In the genomic region with DNA sequence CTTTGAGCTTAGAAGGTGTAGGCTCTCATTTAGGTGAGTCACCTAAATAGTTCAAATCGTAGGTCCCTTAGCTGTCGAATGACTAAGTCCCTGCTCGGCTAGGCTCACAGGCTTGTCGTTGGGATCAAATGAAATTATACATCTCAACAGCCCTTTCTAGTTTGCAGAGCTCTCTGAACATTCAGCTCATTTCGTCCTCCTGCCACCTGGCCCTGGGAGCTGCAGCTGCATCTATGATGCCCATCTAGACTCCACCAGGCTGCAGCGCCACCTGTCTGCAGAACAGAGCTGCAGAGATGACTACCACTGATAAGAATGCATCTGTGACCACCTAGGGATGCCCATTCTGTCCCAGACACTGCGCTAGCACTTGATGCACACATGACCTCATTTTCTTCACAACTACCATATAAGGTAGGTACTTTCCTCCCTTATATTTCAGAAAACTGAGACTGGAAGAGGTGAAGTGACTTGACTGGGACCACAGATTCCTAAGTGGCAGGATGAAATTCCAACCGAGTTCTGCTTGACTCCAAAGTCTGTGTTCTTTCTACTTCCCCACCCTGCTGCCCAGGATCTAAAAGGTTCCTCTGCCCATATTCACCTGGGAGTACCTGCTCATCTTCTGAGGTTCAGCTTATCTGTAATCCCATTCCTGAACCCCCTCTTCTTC, we compare ENCODE assay signal across 8 cellular contexts.
A peak's percentile ranks its signal among the peaks of the same experiment; 100 is the strongest.
DNase-seq lines count a peak whose midpoint lies in the region; ATAC-seq and TF ChIP-seq lines count a peak whose summit lies in the region.

No MANE protein-coding gene starts in this region.

- DNase-seq in DMS153 (lab: John Stamatoyannopoulos, UW) (peak; percentile 73), GM23338 (ENCODE audit: low spot score) (peak; percentile 91), NCI-H1417 (lab: John Stamatoyannopoulos, UW) (peak; percentile 72 to 88 (median 82)), T follicular helper cell (ENCODE audit: low read depth) (peak; percentile 1), endothelial cell (ENCODE audit: low spot score) (peak; percentile 79), neural crest cell (ENCODE audit: low read depth, low spot score) (peak; percentile 68), NCI-H128 (lab: John Stamatoyannopoulos, UW; ENCODE audit: unreplicated experiment) (no peak)

- H3K4me1 Mint-ChIP-seq in GM23338 (peaks cover 2% of the 10 kb centered on the region; the same call in 2 of the 3 replicates), endothelial cell (ENCODE audit: unreplicated experiment) (no peaks in the 10 kb centered on the region), neural crest cell (no peaks in the 10 kb centered on the region)

- H3K79me2 ChIP-seq in GM23338 (replicated peaks; ENCODE audit: insufficient read depth): no peaks in the 10 kb centered on the region

- no peak overlapping the region for H3K4me3 ChIP-seq in GM23338

- H3K9me3 Mint-ChIP-seq in GM23338 (no peaks in the 10 kb centered on the region), endothelial cell (ENCODE audit: unreplicated experiment) (no peaks in the 10 kb centered on the region), neural crest cell (no peaks in the 10 kb centered on the region)

- H3K4me1 ChIP-seq in GM23338 (ENCODE audit: insufficient read depth): no peaks in the 10 kb centered on the region; the same call in 1 of the 2 replicates

- H3K4me3 Mint-ChIP-seq in GM23338: no peak overlapping the region
- H3K4me3 Mint-ChIP-seq in endothelial cell (ENCODE audit: unreplicated experiment): no peak overlapping the region
- no peak overlapping the region for H3K4me3 Mint-ChIP-seq in neural crest cell

- H3K36me3 Mint-ChIP-seq in GM23338 (ENCODE audit: low read depth) (no peaks in the 10 kb centered on the region), endothelial cell (ENCODE audit: low read depth, unreplicated experiment) (no peaks in the 10 kb centered on the region), neural crest cell (ENCODE audit: low read depth) (no peaks in the 10 kb centered on the region)

- H2AFZ ChIP-seq in GM23338: no peak overlapping the region

- H3F3A ChIP-seq in GM23338 (replicated peaks; ENCODE audit: low read depth): no peaks in the 10 kb centered on the region

- no peak overlapping the region for H3K27ac ChIP-seq in GM23338 (ENCODE audit: low read depth)

- peak; percentile 95 to 99 for TF ChIP-seq CTCF in GM23338 (conservative IDR thresholded peaks at IDR 0.05; ENCODE audit: low read depth in 2 of 2)
- peak; percentile 78 for TF ChIP-seq CTCF in endothelial cell (IDR thresholded peaks at IDR 0.05; ENCODE audit: unreplicated experiment)
- peak; percentile 78 for TF ChIP-seq CTCF in neural crest cell (conservative IDR thresholded peaks at IDR 0.05)

- no peaks in the 10 kb centered on the region for H4K20me1 ChIP-seq in GM23338 (replicated peaks; ENCODE audit: insufficient read depth)

- no peaks in the 10 kb centered on the region for H3K27me3 ChIP-seq in GM23338 (ENCODE audit: insufficient read depth)

- H3K4me2 ChIP-seq in GM23338: no peak overlapping the region

- H3K27ac Mint-ChIP-seq in GM23338 (no peak overlapping the region), endothelial cell (ENCODE audit: unreplicated experiment) (no peak overlapping the region), neural crest cell (ENCODE audit: unreplicated experiment) (no peak overlapping the region)

- H3K9me2 ChIP-seq in GM23338 (ENCODE audit: insufficient read depth): no peaks in the 10 kb centered on the region; the same call in 1 of the 2 replicates

- ATAC-seq in GM23338 (peak; percentile 98), GM19023 (IDR thresholded peaks at IDR 0.05; ENCODE audit: unreplicated experiment) (no peak)

- H3K36me3 ChIP-seq in GM23338 (ENCODE audit: insufficient read depth): no peaks in the 10 kb centered on the region

- H3K27me3 Mint-ChIP-seq in GM23338 (ENCODE audit: insufficient read depth, low read depth, poor library complexity) (peaks cover 2% of the 10 kb centered on the region), endothelial cell (ENCODE audit: unreplicated experiment) (no peaks in the 10 kb centered on the region), neural crest cell (ENCODE audit: low read depth) (no peaks in the 10 kb centered on the region)

TF ChIP-seq in GM23338, 12 proteins besides CTCF, POLR2A, EP300 and RAD21:
- TF ChIP-seq STAT1 (IDR thresholded peaks at IDR 0.05; ENCODE audit: unreplicated experiment) (no peak), CREB1 (CRISPR knock-in tag; IDR thresholded peaks at IDR 0.05; ENCODE audit: low read depth) (no peak), EZH2 (IDR thresholded peaks at IDR 0.05; ENCODE audit: low read depth, unreplicated experiment) (no peak), POLR2AphosphoS5 (IDR thresholded peaks at IDR 0.05; ENCODE audit: low read depth) (no peak), ZNF331 (CRISPR knock-in tag; IDR thresholded peaks at IDR 0.05; ENCODE audit: low read depth) (no peak), EZH2phosphoT487 (IDR thresholded peaks at IDR 0.05; ENCODE audit: unreplicated experiment) (no peak)
- TF ChIP-seq, protein P1, sequence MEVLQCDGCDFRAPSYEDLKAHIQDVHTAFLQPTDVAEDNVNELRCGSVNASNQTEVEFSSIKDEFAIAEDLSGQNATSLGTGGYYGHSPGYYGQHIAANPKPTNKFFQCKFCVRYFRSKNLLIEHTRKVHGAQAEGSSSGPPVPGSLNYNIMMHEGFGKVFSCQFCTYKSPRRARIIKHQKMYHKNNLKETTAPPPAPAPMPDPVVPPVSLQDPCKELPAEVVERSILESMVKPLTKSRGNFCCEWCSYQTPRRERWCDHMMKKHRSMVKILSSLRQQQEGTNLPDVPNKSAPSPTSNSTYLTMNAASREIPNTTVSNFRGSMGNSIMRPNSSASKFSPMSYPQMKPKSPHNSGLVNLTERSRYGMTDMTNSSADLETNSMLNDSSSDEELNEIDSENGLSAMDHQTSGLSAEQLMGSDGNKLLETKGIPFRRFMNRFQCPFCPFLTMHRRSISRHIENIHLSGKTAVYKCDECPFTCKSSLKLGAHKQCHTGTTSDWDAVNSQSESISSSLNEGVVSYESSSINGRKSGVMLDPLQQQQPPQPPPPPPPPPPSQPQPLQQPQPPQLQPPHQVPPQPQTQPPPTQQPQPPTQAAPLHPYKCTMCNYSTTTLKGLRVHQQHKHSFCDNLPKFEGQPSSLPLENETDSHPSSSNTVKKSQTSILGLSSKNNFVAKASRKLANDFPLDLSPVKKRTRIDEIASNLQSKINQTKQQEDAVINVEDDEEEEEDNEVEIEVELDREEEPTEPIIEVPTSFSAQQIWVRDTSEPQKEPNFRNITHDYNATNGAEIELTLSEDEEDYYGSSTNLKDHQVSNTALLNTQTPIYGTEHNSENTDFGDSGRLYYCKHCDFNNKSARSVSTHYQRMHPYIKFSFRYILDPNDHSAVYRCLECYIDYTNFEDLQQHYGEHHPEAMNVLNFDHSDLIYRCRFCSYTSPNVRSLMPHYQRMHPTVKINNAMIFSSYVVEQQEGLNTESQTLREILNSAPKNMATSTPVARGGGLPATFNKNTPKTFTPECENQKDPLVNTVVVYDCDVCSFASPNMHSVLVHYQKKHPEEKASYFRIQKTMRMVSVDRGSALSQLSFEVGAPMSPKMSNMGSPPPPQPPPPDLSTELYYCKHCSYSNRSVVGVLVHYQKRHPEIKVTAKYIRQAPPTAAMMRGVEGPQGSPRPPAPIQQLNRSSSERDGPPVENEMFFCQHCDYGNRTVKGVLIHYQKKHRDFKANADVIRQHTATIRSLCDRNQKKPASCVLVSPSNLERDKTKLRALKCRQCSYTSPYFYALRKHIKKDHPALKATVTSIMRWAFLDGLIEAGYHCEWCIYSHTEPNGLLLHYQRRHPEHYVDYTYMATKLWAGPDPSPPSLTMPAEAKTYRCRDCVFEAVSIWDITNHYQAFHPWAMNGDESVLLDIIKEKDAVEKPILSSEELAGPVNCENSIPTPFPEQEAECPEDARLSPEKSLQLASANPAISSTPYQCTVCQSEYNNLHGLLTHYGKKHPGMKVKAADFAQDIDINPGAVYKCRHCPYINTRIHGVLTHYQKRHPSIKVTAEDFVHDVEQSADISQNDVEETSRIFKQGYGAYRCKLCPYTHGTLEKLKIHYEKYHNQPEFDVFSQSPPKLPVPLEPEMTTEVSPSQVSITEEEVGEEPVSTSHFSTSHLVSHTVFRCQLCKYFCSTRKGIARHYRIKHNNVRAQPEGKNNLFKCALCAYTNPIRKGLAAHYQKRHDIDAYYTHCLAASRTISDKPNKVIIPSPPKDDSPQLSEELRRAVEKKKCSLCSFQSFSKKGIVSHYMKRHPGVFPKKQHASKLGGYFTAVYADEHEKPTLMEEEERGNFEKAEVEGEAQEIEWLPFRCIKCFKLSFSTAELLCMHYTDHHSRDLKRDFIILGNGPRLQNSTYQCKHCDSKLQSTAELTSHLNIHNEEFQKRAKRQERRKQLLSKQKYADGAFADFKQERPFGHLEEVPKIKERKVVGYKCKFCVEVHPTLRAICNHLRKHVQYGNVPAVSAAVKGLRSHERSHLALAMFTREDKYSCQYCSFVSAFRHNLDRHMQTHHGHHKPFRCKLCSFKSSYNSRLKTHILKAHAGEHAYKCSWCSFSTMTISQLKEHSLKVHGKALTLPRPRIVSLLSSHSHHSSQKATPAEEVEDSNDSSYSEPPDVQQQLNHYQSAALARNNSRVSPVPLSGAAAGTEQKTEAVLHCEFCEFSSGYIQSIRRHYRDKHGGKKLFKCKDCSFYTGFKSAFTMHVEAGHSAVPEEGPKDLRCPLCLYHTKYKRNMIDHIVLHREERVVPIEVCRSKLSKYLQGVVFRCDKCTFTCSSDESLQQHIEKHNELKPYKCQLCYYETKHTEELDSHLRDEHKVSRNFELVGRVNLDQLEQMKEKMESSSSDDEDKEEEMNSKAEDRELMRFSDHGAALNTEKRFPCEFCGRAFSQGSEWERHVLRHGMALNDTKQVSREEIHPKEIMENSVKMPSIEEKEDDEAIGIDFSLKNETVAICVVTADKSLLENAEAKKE (CRISPR knock-in tag; IDR thresholded peaks at IDR 0.05): no peak
